22 cellular contexts compared by ENCODE assay signal in genomic region chr2:72077702-72078169, GRCh38.
"Had no signal": no experiment of that assay in that cellular context is flagged by ENCODE, and none has a peak within 500 bp of the region (broad histone marks: within the 10 kb centered on the region; RNA-seq: fewer than 3 reads in every experiment).

No MANE protein-coding gene starts in this region.

- H3K9me3 ChIP-seq: Peyer's patch had no signal

- ATAC-seq: activated CD8-positive, alpha-beta memory T cell treated with anti-CD3 and anti-CD28 coated beads, Interleukin-2, amount 10 ng/mL, durations not matched to agents 7 days and 5 days; activated naive CD4-positive, alpha-beta T cell treated with anti-CD3 and anti-CD28 coated beads, Interleukin-2, amount 50 U/mL, for 72 hours; activated naive CD8-positive, alpha-beta T cell treated with anti-CD3 and anti-CD28 coated beads, Interleukin-2, amount 50 U/mL, for 24 hours; body of pancreas had no signal

- H3K4me3 ChIP-seq: ascending aorta, body of pancreas, Peyer's patch had no signal

- H3K36me3 ChIP-seq: ascending aorta, Peyer's patch had no signal

- H3K27ac ChIP-seq: ascending aorta, body of pancreas, KMS-11, Peyer's patch, RWPE1 had no signal

- DNase-seq: activated B cell treated with CpG ODN at 0.5 μM for 24 hours; activated CD4-positive, alpha-beta T cell treated with anti-CD3 and anti-CD28 coated beads for 1 hour; activated CD4-positive, alpha-beta T cell treated with anti-CD3 and anti-CD28 coated beads, Interleukin-2, amount 10 ng/mL, durations not matched to agents 24 days and 14 days; activated CD4-positive, alpha-beta T cell treated with anti-CD3 and anti-CD28 coated beads, Interleukin-2, amount 50 U/mL, for 48 hours; activated CD8-positive, alpha-beta memory T cell treated with anti-CD3 and anti-CD28 coated beads, Interleukin-2, amount 10 ng/mL, durations not matched to agents 7 days and 5 days; activated effector memory CD4-positive, alpha-beta T cell treated with Interleukin-2 at 50 U/mL for 16 hours; activated naive CD4-positive, alpha-beta T cell; activated naive CD8-positive, alpha-beta T cell treated with anti-CD3 and anti-CD28 coated beads, Interleukin-2, amount 50 U/mL, for 24 hours; activated T-cell treated with anti-CD3 and anti-CD28 coated beads, Interleukin-2, amount 50 U/mL, for 24 hours; amniotic stem cell; body of pancreas; central memory CD4-positive, alpha-beta T cell; NCI-H1092; NCI-H1694 treated with DMSO at 0.1 percent for 48 hours; NCI-H2029 treated with DMSO at 0.1 percent for 48 hours; NCI-H345; NCI-H510A; Peyer's patch had no signal

- H3K4me1 ChIP-seq: ascending aorta, Peyer's patch had no signal
